10 cellular contexts compared by ENCODE assay signal in the genomic region with DNA sequence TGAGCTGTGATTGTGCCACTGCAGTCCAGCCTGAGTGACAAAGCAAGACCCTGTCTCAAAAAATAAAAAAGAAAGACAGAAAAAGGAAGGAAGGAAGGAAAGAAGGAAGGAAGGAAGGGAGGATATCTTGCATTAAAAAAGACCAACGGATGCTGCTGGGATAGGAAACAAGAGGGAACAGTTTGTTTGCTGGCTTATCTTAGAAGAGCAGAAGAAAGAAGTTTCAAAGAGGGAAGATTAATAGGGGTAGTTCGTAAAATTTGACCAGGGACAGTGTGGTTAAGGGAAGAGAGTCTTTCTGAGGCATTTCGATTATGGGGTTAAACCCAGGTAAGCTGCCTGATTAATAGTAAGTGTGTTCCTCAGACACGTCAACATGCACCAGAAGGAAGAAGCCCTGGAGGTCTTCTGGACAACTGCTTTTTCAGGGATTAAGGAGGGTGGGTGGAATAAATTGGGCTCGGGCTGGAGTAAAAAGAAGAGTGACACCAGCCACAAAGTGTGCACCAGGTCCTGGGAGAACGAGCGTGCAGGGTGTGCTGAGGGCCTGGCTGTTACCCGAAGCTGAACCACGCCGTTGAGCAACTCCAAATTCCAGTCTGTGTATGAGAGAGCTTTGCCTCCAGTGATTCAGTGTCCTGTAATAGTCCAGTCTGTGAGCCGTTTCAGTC. TPM values are rescaled to one million over a fixed set of nuclear protein-coding genes. Genes with fewer than 3 reads are reported as not detected.
A peak's percentile ranks its signal among the peaks of the same experiment; 100 is the strongest.
DNase-seq lines count a peak whose midpoint lies in the region; ATAC-seq, FAIRE-seq and TF ChIP-seq lines count a peak whose summit lies in the region.
"Had no signal": no experiment of that assay in that cellular context is flagged by ENCODE, and none has a peak within 500 bp of the region (broad histone marks: within the 10 kb centered on the region; RNA-seq: fewer than 3 reads in every experiment).

No MANE protein-coding gene starts in this region.

- H3K9me3 ChIP-seq in Peyer's patch: no peaks in the 10 kb centered on the region
- no peaks in the 10 kb centered on the region for H3K9me3 ChIP-seq in small intestine (ENCODE audit: control insufficient read depth, low read depth)

- intact Hi-C loops in activated CD4-positive, alpha-beta T cell treated with anti-CD3 and anti-CD28 coated beads for 36 hours (cut with DNase I, micrococcal nuclease): loop anchor here in 1 of 2 experiments (2.0 to 10.0 kb wide), 3 partner anchors 14 to 1640 kb away; partner anchors contain the start of gene RPL37

- peak overlapping the region; percentile 96 for H3K27ac Mint-ChIP-seq in activated CD4-positive, alpha-beta T cell treated with anti-CD3 and anti-CD28 coated beads for 36 hours
- H3K27ac Mint-ChIP-seq in endothelial cell (ENCODE audit: unreplicated experiment): peak overlapping the region; percentile 45

- H3K27me3 ChIP-seq in Peyer's patch (no peaks in the 10 kb centered on the region), small intestine (ENCODE audit: control insufficient read depth in 2 of 2, insufficient read depth in 2 of 2, low read length in 2 of 2) (no peaks in the 10 kb centered on the region)

- peak; percentile 52 for DNase-seq in activated CD4-positive, alpha-beta T cell treated with anti-CD3 and anti-CD28 coated beads for 36 hours
- DNase-seq in activated CD4-positive, alpha-beta T cell treated with anti-CD3 and anti-CD28 coated beads, Interleukin-2, amount 50 U/mL, for 48 hours: no peak
- DNase-seq in Peyer's patch (no peak), endothelial cell (ENCODE audit: low spot score) (no peak), small intestine (no peak), NCI-H1048 (lab: John Stamatoyannopoulos, UW) (no peak), DMS53 treated with DMSO at 0.1 percent for 48 hours (lab: John Stamatoyannopoulos, UW; ENCODE audit: unreplicated experiment) (no peak)
- DNase-seq in NK-92 treated with Interleukin-12 subunit alpha and Interleukin-12 subunit beta, amount 100 ng/mL, for 24 hours (lab: John Stamatoyannopoulos, UW): no peak
- DNase-seq: effector CD4-positive, alpha-beta T cell; SHP77 treated with DMSO at 0.1 percent for 48 hours had no signal

- TF ChIP-seq CTCF in Peyer's patch (IDR thresholded peaks at IDR 0.05) (no peak), endothelial cell (IDR thresholded peaks at IDR 0.05; ENCODE audit: unreplicated experiment) (no peak)

- WGBS in small intestine, 3 donors: 56 to 70% (median 62%) methylated on average over 11 of the region's 11 CpGs

- peak overlapping the region; percentile 72 for H3K4me3 Mint-ChIP-seq in activated CD4-positive, alpha-beta T cell treated with anti-CD3 and anti-CD28 coated beads for 36 hours
- H3K4me3 Mint-ChIP-seq in endothelial cell (ENCODE audit: unreplicated experiment): no peak overlapping the region

- POLR2A ChIA-PET in activated CD4-positive, alpha-beta T cell treated with anti-CD3 and anti-CD28 coated beads for 36 hours (lab: Charles Lee): interaction anchor here (0.6 to 1.5 kb wide), 2 partner anchors 22 to 37 kb away, joined by 5 read pairs; no protein-coding TSS in a partner anchor

- FAIRE-seq in small intestine (lab: Jason Lieb, UNC): no peak

- H3K4me1 Mint-ChIP-seq in activated CD4-positive, alpha-beta T cell treated with anti-CD3 and anti-CD28 coated beads for 36 hours: peaks cover 74% of the 10 kb centered on the region
- H3K4me1 Mint-ChIP-seq in endothelial cell (ENCODE audit: unreplicated experiment): peaks cover 17% of the 10 kb centered on the region

- peak; percentile 24 for ATAC-seq in activated CD4-positive, alpha-beta T cell treated with anti-CD3 and anti-CD28 coated beads for 36 hours

- peak overlapping the region; percentile 37 to 59 (median 40) for H3K27ac ChIP-seq in Peyer's patch
- peak overlapping the region; percentile 45 to 73 for H3K27ac ChIP-seq in small intestine (ENCODE audit: low read depth in 1 of 2, low read length in 1 of 2)

- no peaks in the 10 kb centered on the region for H3K27me3 Mint-ChIP-seq in activated CD4-positive, alpha-beta T cell treated with anti-CD3 and anti-CD28 coated beads for 36 hours
- no peaks in the 10 kb centered on the region for H3K27me3 Mint-ChIP-seq in endothelial cell (ENCODE audit: unreplicated experiment)

- peak overlapping the region in 2 of 4 donors; percentile 8 to 16 for H3K4me3 ChIP-seq in Peyer's patch
- no peak overlapping the region for H3K4me3 ChIP-seq in small intestine (ENCODE audit: low read depth in 1 of 2, low read length in 2 of 2)

- no peak for TF ChIP-seq POLR2A in Peyer's patch (IDR thresholded peaks at IDR 0.05)

- CTCF ChIA-PET in activated CD4-positive, alpha-beta T cell treated with anti-CD3 and anti-CD28 coated beads for 36 hours (lab: Charles Lee): interaction anchor here (0.9 to 3.8 kb wide), 7 partner anchors 8 to 53 kb away, joined by 3 to 19 read pairs (median 8); no protein-coding TSS in a partner anchor

- H3K36me3 ChIP-seq in Peyer's patch (no peaks in the 10 kb centered on the region), small intestine (ENCODE audit: control insufficient read depth in 2 of 2, insufficient read depth in 2 of 2, low read length in 2 of 2) (no peaks in the 10 kb centered on the region)

- H3K4me1 ChIP-seq in Peyer's patch (peaks cover 0 to 5% (median 0%) of the 10 kb centered on the region in 4 donors), small intestine (ENCODE audit: control insufficient read depth in 2 of 2, insufficient read depth in 1 of 2, low read depth in 1 of 2, low read length in 1 of 2) (no peaks in the 10 kb centered on the region)

- peaks cover 14% of the 10 kb centered on the region for H3K36me3 Mint-ChIP-seq in activated CD4-positive, alpha-beta T cell treated with anti-CD3 and anti-CD28 coated beads for 36 hours (ENCODE audit: low read depth)
- H3K36me3 Mint-ChIP-seq in endothelial cell (ENCODE audit: low read depth, unreplicated experiment): no peaks in the 10 kb centered on the region

- no peaks in the 10 kb centered on the region for H3K9me3 Mint-ChIP-seq in activated CD4-positive, alpha-beta T cell treated with anti-CD3 and anti-CD28 coated beads for 36 hours (ENCODE audit: low read depth)
- no peaks in the 10 kb centered on the region for H3K9me3 Mint-ChIP-seq in endothelial cell (ENCODE audit: unreplicated experiment)

RNA-seq across cellular contexts. Expression of gene FYB1, which starts 24.8 kb away (rescaled TPM):
- total RNA-seq in activated CD4-positive, alpha-beta T cell treated with anti-CD3 and anti-CD28 coated beads for 36 hours: 100 to 1,000 TPM; 109 to 171 TPM
- total RNA-seq in Peyer's patch (100 to 1,000 TPM in 1 of 4 donors, 10 to 100 TPM in 3; 12.1 to 184 (median 17.6) TPM), endothelial cell (ENCODE audit: unreplicated experiment) (0.31 TPM)
- polyA plus RNA-seq in small intestine: 10 to 100 TPM in 1 of 3 donors, 1 to 10 TPM in 2; 3.5 to 12.4 (median 3.6) TPM

Comparison
In these comparisons a context has a peak if more than half of its experiments do, and no peak if none do; other contexts are left out.
1. RNA of gene FYB1, which starts 24.8 kb away (total RNA-seq): 109 to 171 TPM in activated CD4-positive, alpha-beta T cell treated with anti-CD3 and anti-CD28 coated beads for 36 hours and 12.1 to 184 TPM in Peyer's patch; 0.31 TPM in endothelial cell (single experiment); every median in the first group is over 10 times any median in the second.